In genomic region chr1:13965770-13966398, GRCh38 we compare ENCODE assay signal across 8 cellular contexts.
DNase-seq lines count a peak whose midpoint lies in the region; ATAC-seq lines count a peak whose summit lies in the region.

No MANE protein-coding gene starts in this region.

- intact Hi-C loops in head of caudate nucleus (cut with DNase I), result no loop called here

- DNase-seq in GM04503 (ENCODE audit: low read depth) (peak; percentile 4), NCI-H1048 (lab: John Stamatoyannopoulos, UW) (peak; percentile 23), T1000 (lab: John Stamatoyannopoulos, UW) (peak; percentile 25), head of caudate nucleus (peak in 41 of 42 donors; percentile 16 to 77 (median 57)), putamen (ENCODE audit: low spot score) (peak; percentile 21)
- no peak for DNase-seq in stimulated activated CD4-positive, alpha-beta T cell treated with anti-CD3 and anti-CD28 coated beads, Interleukin-4, amount 100 ng/mL, for 24 hours

- ATAC-seq in GM18909 (IDR thresholded peaks at IDR 0.05; ENCODE audit: poor library complexity, unreplicated experiment), result no peak
- ATAC-seq in GM21619 (IDR thresholded peaks at IDR 0.05; ENCODE audit: unreplicated experiment), result no peak
